Comparison of ENCODE assay signal across 8 cellular contexts in the genomic region with DNA sequence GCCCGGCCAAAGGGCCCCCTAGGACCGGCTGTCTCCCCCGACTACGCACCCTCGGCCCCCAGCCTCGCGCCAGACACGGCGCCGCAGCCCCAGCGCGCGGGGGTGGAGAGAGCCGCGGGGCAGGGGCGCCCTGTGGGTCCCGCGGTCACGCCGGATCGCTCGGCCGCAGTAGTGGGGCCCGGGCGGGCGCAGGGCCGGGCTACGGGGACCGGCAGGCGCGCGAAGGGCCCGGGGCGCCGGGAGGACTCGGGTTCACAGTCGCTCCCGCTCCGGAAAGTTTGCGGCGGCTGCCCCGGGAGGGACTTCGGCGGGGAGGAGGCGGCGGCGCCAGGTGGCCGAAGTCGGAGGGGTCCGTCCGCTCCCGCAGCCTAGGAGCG. TPM values are rescaled to one million over a fixed set of nuclear protein-coding genes. Genes with fewer than 3 reads are reported as not detected.
DNase-seq lines count a peak whose midpoint lies in the region; TF ChIP-seq lines count a peak whose summit lies in the region.

No MANE protein-coding gene starts in this region.

- peaks cover 11% of the 10 kb centered on the region for H3K4me1 Mint-ChIP-seq in nephron

- 1% methylated on average over 43 to 53 of the region's 53 CpGs for WGBS in esophagus, 2 donors

- H3K9me3 Mint-ChIP-seq in nephron, result peaks cover 2% of the 10 kb centered on the region

- H3K27ac ChIP-seq in Peyer's patch (peak overlapping the region; percentile 11 to 80 (median 70)), esophagus (ENCODE audit: low read depth in 2 of 2, low read length in 1 of 2) (peak overlapping the region; percentile 73 to 75)

- DNase-seq in COLO668 (lab: John Stamatoyannopoulos, UW; ENCODE audit: unreplicated experiment) (peak; percentile 40), Peyer's patch (no peak), NAMALWA (ENCODE audit: low spot score) (no peak), DMS114 treated with DMSO at 0.1 percent for 48 hours (lab: John Stamatoyannopoulos, UW; ENCODE audit: unreplicated experiment) (no peak), DMS79 treated with DMSO at 0.1 percent for 48 hours (lab: John Stamatoyannopoulos, UW) (no peak)
- no peak for DNase-seq in stimulated activated CD4-positive, alpha-beta T cell treated with anti-CD3 and anti-CD28 coated beads, Interleukin-1b, Interleukin-23, amount 100 ng/mL, for 48 hours

- no peak for TF ChIP-seq POLR2A in Peyer's patch (IDR thresholded peaks at IDR 0.05)

- H3K27me3 ChIP-seq in Peyer's patch, result no peaks in the 10 kb centered on the region
- H3K27me3 ChIP-seq in esophagus (ENCODE audit: control insufficient read depth in 1 of 2, insufficient read depth in 2 of 2, low read length in 2 of 2), result no peaks in the 10 kb centered on the region

- peaks cover 3% of the 10 kb centered on the region for H3K27me3 Mint-ChIP-seq in nephron (ENCODE audit: low read depth)

- H3K36me3 ChIP-seq in Peyer's patch (no peaks in the 10 kb centered on the region), esophagus (ENCODE audit: control insufficient read depth in 2 of 2, insufficient read depth in 2 of 2, low read length in 1 of 2) (no peaks in the 10 kb centered on the region)

- H3K4me1 ChIP-seq in Peyer's patch (peaks cover 0 to 13% (median 6%) of the 10 kb centered on the region in 4 donors), esophagus (ENCODE audit: control insufficient read depth in 2 of 2, insufficient read depth in 2 of 2, low read length in 1 of 2) (peaks cover 0 to 2% of the 10 kb centered on the region in 2 donors)

- H3K27ac Mint-ChIP-seq in nephron, result peak overlapping the region; percentile 77 to 91 (median 87)

- H3K9me3 ChIP-seq in Peyer's patch (no peaks in the 10 kb centered on the region), esophagus (ENCODE audit: control insufficient read depth in 2 of 2, insufficient read depth in 1 of 2, low read depth in 1 of 2, low read length in 1 of 2) (no peaks in the 10 kb centered on the region)

- H3K4me3 ChIP-seq in Peyer's patch (peak overlapping the region; percentile 47 to 82 (median 66)), esophagus (ENCODE audit: low read depth in 1 of 2, low read length in 2 of 2) (peak overlapping the region; percentile 55 to 66)

- H3K36me3 Mint-ChIP-seq in nephron (ENCODE audit: low read depth), result peaks cover 27% of the 10 kb centered on the region

- peak overlapping the region; percentile 83 to 88 (median 85) for H3K4me3 Mint-ChIP-seq in nephron

- no peak for TF ChIP-seq CTCF in Peyer's patch (IDR thresholded peaks at IDR 0.05)
- no peak for TF ChIP-seq CTCF in nephron (IDR thresholded peaks at IDR 0.05; ENCODE audit: unreplicated experiment in 3 of 3)

RNA-seq across cellular contexts. Expression of gene ZNF669, which starts 7.1 kb away (rescaled TPM):
- total RNA-seq in Peyer's patch, result 1 to 10 TPM; 2.3 to 5.8 (median 2.7) TPM
- 1 to 10 TPM; 1.7 to 2.0 TPM for polyA plus RNA-seq in esophagus

RNA-seq across cellular contexts. Expression of gene ZNF670, which starts 32.6 kb away (rescaled TPM):
- total RNA-seq in Peyer's patch, result 1 to 10 TPM; 1.8 to 5.8 (median 2.0) TPM
- 1 to 10 TPM in 1 of 2 donors, under 1 TPM in 1; 0.49 to 1.4 TPM for polyA plus RNA-seq in esophagus
